Comparison of ENCODE assay signal across 19 cellular contexts in genomic region chr18:37649416-37649815, GRCh38.
DNase-seq lines count a peak whose midpoint lies in the region; ATAC-seq, FAIRE-seq and TF ChIP-seq lines count a peak whose summit lies in the region.
"Had no signal": no experiment of that assay in that cellular context is flagged by ENCODE, and none has a peak within 500 bp of the region (broad histone marks: within the 10 kb centered on the region; RNA-seq: fewer than 3 reads in every experiment).

No MANE protein-coding gene starts in this region.

- TF ChIP-seq POLR2A in K562 (conservative IDR thresholded peaks at IDR 0.05) = no peak

- no peaks in the 10 kb centered on the region for H3K36me3 ChIP-seq in K562 (ENCODE audit: control insufficient read depth, insufficient read depth, low read length)
- H3K36me3 ChIP-seq in keratinocyte (ENCODE audit: control insufficient read depth in 2 of 2, extremely low read depth in 1 of 2, insufficient read depth in 2 of 2, low read length in 2 of 2) = no peaks in the 10 kb centered on the region
- H3K36me3 ChIP-seq: HAP-1 had no signal

- H3K4me2 ChIP-seq in K562 (ENCODE audit: insufficient read depth, low read length) = no peak overlapping the region
- H3K4me2 ChIP-seq in keratinocyte (ENCODE audit: control insufficient read depth, extremely low read depth, insufficient read depth, low read depth, low read length) = no peak overlapping the region

- H3K27ac ChIP-seq in K562 (ENCODE audit: extremely low read depth, low read depth, low read length) (no peak overlapping the region), keratinocyte (ENCODE audit: control insufficient read depth, insufficient read depth, low read length) (peak overlapping the region; percentile 45)

- H3K9ac ChIP-seq in K562 (ENCODE audit: insufficient read depth in 1 of 2, low read depth in 2 of 2, low read length in 2 of 2) (no peak overlapping the region), keratinocyte (ENCODE audit: control insufficient read depth, extremely low read depth, insufficient read depth, low read length) (no peak overlapping the region)

- DNase-seq in D721Med (ENCODE audit: insufficient read length, low spot score) = no peak
- DNase-seq in K562 (ENCODE audit: extremely low read depth in 1 of 4, low spot score in 3 of 4) = no peak
- DNase-seq in keratinocyte (ENCODE audit: low read depth, low spot score) = no peak
- no peak for DNase-seq in stimulated activated CD4-positive, alpha-beta T cell treated with anti-CD3 and anti-CD28 coated beads, Interleukin-4, amount 100 ng/mL, for 24 hours
- no peak for DNase-seq in NCI-H82 (lab: John Stamatoyannopoulos, UW)
- DNase-seq: 8988T; C1 segment of cervical spinal cord; Calu3; CD4-positive, alpha-beta memory T cell; COR-L47; DMS153; DMS79; EL; GDM1; GOT3 had no signal

- no peaks in the 10 kb centered on the region for H4K20me1 ChIP-seq in K562 (replicated peaks; ENCODE audit: control insufficient read depth, insufficient read depth, low read length)
- H4K20me1 ChIP-seq in keratinocyte (ENCODE audit: control insufficient read depth, extremely low read depth, insufficient read depth, low read length) = no peaks in the 10 kb centered on the region

- POLR2A ChIA-PET in K562 (lab: Yijun Ruan, JAX) = no interaction called here

- no peak overlapping the region for H3K4me3 ChIP-seq in K562
- no peak overlapping the region for H3K4me3 ChIP-seq in keratinocyte (ENCODE audit: control insufficient read depth in 2 of 3, extremely low read depth in 1 of 3, insufficient read depth in 2 of 3, low read depth in 1 of 3, low read length in 3 of 3)
- H3K4me3 ChIP-seq: GM12878, HAP-1 had no signal

- dilution Hi-C loops in keratinocyte (cut with MboI; ENCODE audit: extremely low pct_ligation_motif_present, low sequenced_read_pairs) = no loop called here

- no peaks in the 10 kb centered on the region for H3K9me1 ChIP-seq in K562 (ENCODE audit: control insufficient read depth, insufficient read depth, low read length)
- H3K9me1 ChIP-seq in keratinocyte (ENCODE audit: control insufficient read depth, extremely low read depth, insufficient read depth, low read length) = no peaks in the 10 kb centered on the region

- TF ChIP-seq EP300 in K562 (IDR thresholded peaks at IDR 0.05; ENCODE audit: low read length) = no peak

- H2AFZ ChIP-seq in K562 (ENCODE audit: low read depth, low read length) (no peak overlapping the region), keratinocyte (ENCODE audit: control insufficient read depth, low read length) (no peak overlapping the region)

- FAIRE-seq in D721Med (lab: Jason Lieb, UNC) = peak; percentile 93
- no peak for FAIRE-seq in K562 (lab: Jason Lieb, UNC)
- no peak for FAIRE-seq in keratinocyte (lab: Jason Lieb, UNC)
- FAIRE-seq: GM12878, H54 had no signal

- intact Hi-C loops in K562 (cut with micrococcal nuclease) = no loop called here

- no peaks in the 10 kb centered on the region for H3K79me2 ChIP-seq in K562 (ENCODE audit: control insufficient read depth, insufficient read depth, low read length)
- no peaks in the 10 kb centered on the region for H3K79me2 ChIP-seq in keratinocyte (ENCODE audit: control insufficient read depth, insufficient read depth, low read length)

- no peaks in the 10 kb centered on the region for H3K4me1 ChIP-seq in K562 (replicated peaks in 1 of 2; ENCODE audit: control insufficient read depth in 2 of 2, insufficient read depth in 2 of 2, low read length in 2 of 2)
- peaks cover 3% of the 10 kb centered on the region for H3K4me1 ChIP-seq in keratinocyte (ENCODE audit: control insufficient read depth, extremely low read depth, insufficient read depth, low read length)
- H3K4me1 ChIP-seq: HAP-1 had no signal

- in situ Hi-C loops in K562 (cut with MboI) = no loop called here

- no peak for ATAC-seq in K562
- ATAC-seq in GM21786 (IDR thresholded peaks at IDR 0.05; ENCODE audit: unreplicated experiment) = no peak
- ATAC-seq: GM12878 had no signal

- no peaks in the 10 kb centered on the region for H3K27me3 ChIP-seq in K562 (ENCODE audit: control insufficient read depth in 2 of 2, insufficient read depth in 2 of 2, low read length in 2 of 2)
- H3K27me3 ChIP-seq in keratinocyte (ENCODE audit: control insufficient read depth, extremely low read depth, insufficient read depth, low read length) = no peaks in the 10 kb centered on the region

- TF ChIP-seq RAD21 in K562 (CRISPR knock-in tag; conservative IDR thresholded peaks at IDR 0.05 in 1 of 2, IDR thresholded peaks at IDR 0.05 in 1 of 2) = no peak

- no TSS peak for BruUV-seq in K562 (replicated peaks; lab: Mats Ljungman, UMichigan)

- no peak for TF ChIP-seq CTCF in D721Med (IDR thresholded peaks at IDR 0.05; ENCODE audit: insufficient read depth, missing control alignments)
- TF ChIP-seq CTCF in K562 (IDR thresholded peaks at IDR 0.05 in 2 of 3, conservative IDR thresholded peaks at IDR 0.05 in 1 of 3; ENCODE audit: insufficient read depth in 2 of 3, low read depth in 1 of 3, low read length in 3 of 3) = no peak
- no peak for TF ChIP-seq CTCF in keratinocyte (optimal IDR thresholded peaks at IDR 0.05 in 1 of 3, IDR thresholded peaks at IDR 0.05 in 1 of 3, conservative IDR thresholded peaks at IDR 0.05 in 1 of 3; ENCODE audit: extremely low read depth in 1 of 3, insufficient read depth in 2 of 3, low read length in 3 of 3)

- H3K9me3 ChIP-seq in K562 (replicated peaks; ENCODE audit: control insufficient read depth, insufficient read depth, low read depth, low read length) = no peaks in the 10 kb centered on the region
- no peaks in the 10 kb centered on the region for H3K9me3 ChIP-seq in keratinocyte (ENCODE audit: control insufficient read depth, low read depth, low read length)
- H3K9me3 ChIP-seq: HAP-1 had no signal

- CTCF ChIA-PET in K562 (lab: Yijun Ruan, JAX; ENCODE audit: low intra/inter-chr PET ratio) = no interaction called here

TF ChIP-seq in K562, 482 proteins besides CTCF, POLR2A, EP300 and RAD21:
- TF ChIP-seq POU5F1 (IDR thresholded peaks at IDR 0.05; ENCODE audit: borderline replicate concordance, low read depth, low read length, partially characterized antibody) (no peak), ZNF507 (tag; conservative IDR thresholded peaks at IDR 0.05) (peak; percentile 89), TCFL5 (CRISPR knock-in tag; conservative IDR thresholded peaks at IDR 0.05) (no peak)
- TF ChIP-seq, protein P1, sequence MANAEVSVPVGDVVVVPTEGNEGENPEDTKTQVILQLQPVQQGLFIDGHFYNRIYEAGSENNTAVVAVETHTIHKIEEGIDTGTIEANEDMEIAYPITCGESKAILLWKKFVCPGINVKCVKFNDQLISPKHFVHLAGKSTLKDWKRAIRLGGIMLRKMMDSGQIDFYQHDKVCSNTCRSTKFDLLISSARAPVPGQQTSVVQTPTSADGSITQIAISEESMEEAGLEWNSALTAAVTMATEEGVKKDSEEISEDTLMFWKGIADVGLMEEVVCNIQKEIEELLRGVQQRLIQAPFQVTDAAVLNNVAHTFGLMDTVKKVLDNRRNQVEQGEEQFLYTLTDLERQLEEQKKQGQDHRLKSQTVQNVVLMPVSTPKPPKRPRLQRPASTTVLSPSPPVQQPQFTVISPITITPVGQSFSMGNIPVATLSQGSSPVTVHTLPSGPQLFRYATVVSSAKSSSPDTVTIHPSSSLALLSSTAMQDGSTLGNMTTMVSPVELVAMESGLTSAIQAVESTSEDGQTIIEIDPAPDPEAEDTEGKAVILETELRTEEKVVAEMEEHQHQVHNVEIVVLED (CRISPR knock-in tag; IDR thresholded peaks at IDR 0.05) = no peak
